In the genomic region with DNA sequence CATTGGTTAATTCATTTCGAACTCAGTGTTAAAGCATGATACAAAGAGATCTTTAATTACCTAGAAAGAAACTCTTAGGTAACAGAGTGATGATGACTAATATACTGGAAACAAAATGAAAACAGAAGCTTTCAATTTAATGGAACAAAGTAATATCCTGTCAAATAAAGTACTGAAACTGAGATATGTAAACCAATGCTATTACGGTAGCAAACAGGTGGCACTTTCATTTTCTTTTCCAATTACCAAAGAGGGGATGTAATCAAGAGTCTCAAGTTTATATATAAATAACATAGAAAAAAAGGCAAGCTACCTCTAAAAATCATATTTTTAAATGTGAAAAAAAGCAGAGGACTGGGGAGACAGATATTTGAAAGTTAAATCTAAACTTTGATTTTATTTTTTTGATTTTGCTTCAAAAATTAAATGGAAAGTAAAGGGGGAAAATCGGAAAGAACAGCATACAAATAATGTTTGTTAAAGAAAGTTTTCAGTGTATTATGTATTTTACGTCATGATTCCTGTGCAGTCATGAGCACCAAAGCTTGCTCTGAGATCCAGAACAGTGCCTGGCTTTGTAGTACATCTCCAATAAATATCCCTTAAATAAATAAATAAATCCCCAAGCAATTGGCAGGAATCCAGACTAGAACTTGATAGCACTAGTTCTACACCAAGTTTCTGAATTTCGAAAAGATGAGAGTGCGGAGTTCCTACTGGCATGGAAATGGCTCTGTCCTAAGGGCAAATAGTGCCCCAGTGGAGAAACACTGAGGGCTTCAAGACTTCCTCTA, we compare ENCODE assay signal across 9 cellular contexts. TPM values are rescaled to one million over a fixed set of nuclear protein-coding genes. Genes with fewer than 3 reads are reported as not detected.
A peak's percentile ranks its signal among the peaks of the same experiment; 100 is the strongest.
DNase-seq lines count a peak whose midpoint lies in the region; ATAC-seq and FAIRE-seq lines count a peak whose summit lies in the region.
"Had no signal": no experiment of that assay in that cellular context is flagged by ENCODE, and none has a peak within 500 bp of the region (broad histone marks: within the 10 kb centered on the region; RNA-seq: fewer than 3 reads in every experiment).

No MANE protein-coding gene starts in this region.

- FAIRE-seq in A204.1 (lab: Jason Lieb, UNC) = peak; percentile 53
- FAIRE-seq in small intestine (lab: Jason Lieb, UNC) = peak; percentile 88

- peaks cover 6% of the 10 kb centered on the region for H3K4me1 Mint-ChIP-seq in T-helper 17 cell

- H3K27ac Mint-ChIP-seq in T-helper 17 cell = peak overlapping the region; percentile 53

- H3K27ac ChIP-seq in small intestine (ENCODE audit: low read depth in 1 of 2, low read length in 1 of 2) = peak overlapping the region in 1 of 2 donors; percentile 20
- H3K27ac ChIP-seq: skin epidermis had no signal

- no peaks in the 10 kb centered on the region for H3K36me3 ChIP-seq in small intestine (ENCODE audit: control insufficient read depth in 2 of 2, insufficient read depth in 2 of 2, low read length in 2 of 2)

- no peaks in the 10 kb centered on the region for H3K27me3 Mint-ChIP-seq in T-helper 17 cell

- H3K27me3 ChIP-seq in small intestine (ENCODE audit: control insufficient read depth in 2 of 2, insufficient read depth in 2 of 2, low read length in 2 of 2) = no peaks in the 10 kb centered on the region

- WGBS in small intestine, 3 donors = 16 to 49% (median 23%) methylated on average over 6 of the region's 6 CpGs

- no peaks in the 10 kb centered on the region for H3K36me3 Mint-ChIP-seq in T-helper 17 cell (ENCODE audit: low read depth)

- no peaks in the 10 kb centered on the region for H3K4me1 ChIP-seq in small intestine (ENCODE audit: control insufficient read depth in 2 of 2, insufficient read depth in 1 of 2, low read depth in 1 of 2, low read length in 1 of 2)

- H3K9me3 ChIP-seq in T-helper 17 cell (ENCODE audit: control insufficient read depth, low read length, poor library complexity, severe bottlenecking) (no peaks in the 10 kb centered on the region), small intestine (ENCODE audit: control insufficient read depth, low read depth) (no peaks in the 10 kb centered on the region)

- H3K4me3 Mint-ChIP-seq in T-helper 17 cell = peak overlapping the region; percentile 5

- ATAC-seq in GM19035 (IDR thresholded peaks at IDR 0.05; ENCODE audit: unreplicated experiment) (peak; percentile 99), HG03103 (IDR thresholded peaks at IDR 0.05; ENCODE audit: low read depth, unreplicated experiment) (peak; percentile 97), T-helper 17 cell (peak; percentile 54)

- H3K4me3 ChIP-seq in small intestine (ENCODE audit: low read depth in 1 of 2, low read length in 2 of 2) = no peak overlapping the region
- H3K4me3 ChIP-seq: skin epidermis had no signal

- DNase-seq in T-helper 17 cell (no peak), small intestine (peak; percentile 41), DMS79 (lab: John Stamatoyannopoulos, UW) (no peak), mesenteric fat pad (ENCODE audit: low spot score) (no peak), hypothalamus (lab: John Stamatoyannopoulos, UW) (no peak)

RNA-seq across cellular contexts. Expression of gene RAPGEF2, which starts 25.0 kb away (rescaled TPM):
- total RNA-seq in T-helper 17 cell = 10 to 100 TPM; 35.0 to 38.3 TPM
- 10 to 100 TPM in 2 of 3 donors, 1 to 10 TPM in 1; 7.6 to 13.5 (median 10.1) TPM for polyA plus RNA-seq in small intestine
- 37.5 TPM for total RNA-seq in mesenteric fat pad
